Comparison of ENCODE assay signal across 8 cellular contexts in genomic region chr7:129951076-129952011, GRCh38. TPM values are rescaled to one million over a fixed set of nuclear protein-coding genes. Genes with fewer than 3 reads are reported as not detected.
DNase-seq lines count a peak whose midpoint lies in the region; ATAC-seq, FAIRE-seq and TF ChIP-seq lines count a peak whose summit lies in the region.

No MANE protein-coding gene starts in this region.

- peaks cover 2 to 3% of the 10 kb centered on the region in 2 experiments; a peak in 2 of 4 replicates for H3K36me3 ChIP-seq in HCT116 (ENCODE audit: control insufficient read depth in 1 of 2, insufficient read depth in 2 of 2, low read length in 2 of 2)

- POLR2A ChIA-PET in HCT116 (lab: Charles Lee): interaction anchor here (1.0 to 2.4 kb wide), 2 partner anchors 58 to 122 kb away, joined by 3 to 9 read pairs; no protein-coding TSS in a partner anchor

- no peaks in the 10 kb centered on the region for H3K9me2 ChIP-seq in HCT116 (ENCODE audit: insufficient read depth)

- DNase-seq in Ammon's horn (ENCODE audit: low spot score) (peak; percentile 10), HCT116 (ENCODE audit: low read depth, low spot score) (no peak), hippocampal formation (lab: John Stamatoyannopoulos, UW) (peak; percentile 23 to 27), RCC 7860 (ENCODE audit: low spot score) (no peak)
- DNase-seq in activated T-cell treated with anti-CD3 and anti-CD28 coated beads, Interleukin-2, amount 50 U/mL, for 48 hours: peak; percentile 25 to 31
- DNase-seq in central memory CD4-positive, alpha-beta T cell: no peak

- peaks cover 8% of the 10 kb centered on the region; the same call in 1 of the 2 replicates for H4K20me1 ChIP-seq in HCT116 (ENCODE audit: insufficient read depth)

- H3K4me3 ChIP-seq in HCT116 (replicated peaks in 1 of 2; ENCODE audit: low read depth in 1 of 2, low read length in 2 of 2): peak overlapping the region; percentile 77 to 87
- peak overlapping the region; percentile 71 to 96 (median 90) for H3K4me3 ChIP-seq in skin epidermis

- intact Hi-C loops in HCT116 (cut with micrococcal nuclease): loop anchor here (5.0 kb wide), 1 partner anchor 291 kb away; no protein-coding TSS in a partner anchor

- ATAC-seq in HCT116 (no peak), GM21447 (IDR thresholded peaks at IDR 0.05; ENCODE audit: unreplicated experiment) (no peak)

- CTCF ChIA-PET in HCT116 (lab: Charles Lee): interaction anchor here (0.6 to 1.7 kb wide), 2 partner anchors 58 to 478 kb away, joined by 4 read pairs; no protein-coding TSS in a partner anchor

- no peaks in the 10 kb centered on the region for H3K9me3 ChIP-seq in HCT116 (ENCODE audit: control insufficient read depth in 1 of 2, insufficient read depth in 1 of 2, low read depth in 1 of 2, low read length in 2 of 2)

- no peak for TF ChIP-seq POLR2A in HCT116 (IDR thresholded peaks at IDR 0.05; ENCODE audit: borderline replicate concordance, extremely low read depth, insufficient read depth, insufficient read length)

- H2AFZ ChIP-seq in HCT116 (ENCODE audit: low read depth, low read length, poor library complexity, severe bottlenecking): no peak overlapping the region

- no peak for TF ChIP-seq RAD21 in HCT116 (IDR thresholded peaks at IDR 0.05; ENCODE audit: low read depth)

- H3K27me3 ChIP-seq in HCT116 (ENCODE audit: insufficient read depth, low read length): no peaks in the 10 kb centered on the region

- peaks cover 64% of the 10 kb centered on the region for H3K79me2 ChIP-seq in HCT116 (ENCODE audit: insufficient read depth, low read length)

- FAIRE-seq in RCC 7860 (lab: Jason Lieb, UNC): no peak

- H3K4me1 ChIP-seq in HCT116 (ENCODE audit: control insufficient read depth in 1 of 2, insufficient read depth in 2 of 2, low read length in 2 of 2): peaks cover 46 to 59% of the 10 kb centered on the region in 2 experiments

- H3K9ac ChIP-seq in HCT116 (ENCODE audit: low read length): peak overlapping the region; percentile 89

- BruUV-seq in HCT116 (replicated peaks; lab: Mats Ljungman, UMichigan): TSS peak; percentile 50

- peak overlapping the region; percentile 88 for H3K4me2 ChIP-seq in HCT116 (ENCODE audit: low read length)

- RAD21 ChIA-PET in HCT116 (lab: Charles Lee; ENCODE audit: low non-redundant PET in 1 of 2, low total read pairs in 2 of 2, uncharacterized antibody in 2 of 2, unreplicated experiment in 2 of 2): interaction anchor here (0.5 to 1.1 kb wide), 3 partner anchors 31 to 953 kb away, joined by 3 to 7 read pairs (median 3); no protein-coding TSS in a partner anchor

- H3K27ac ChIP-seq in HCT116 (ENCODE audit: low read depth, low read length) (peak overlapping the region; percentile 81), skin epidermis (peak overlapping the region; percentile 58 to 99 (median 94))

- TF ChIP-seq CTCF in HCT116 (IDR thresholded peaks at IDR 0.05 in 2 of 3, conservative IDR thresholded peaks at IDR 0.05 in 1 of 3; ENCODE audit: borderline replicate concordance in 1 of 3, insufficient read depth in 1 of 3, low read depth in 2 of 3, low read length in 2 of 3): no peak

TF ChIP-seq in HCT116, 20 proteins besides CTCF, POLR2A, EP300 and RAD21:
- no peak for TF ChIP-seq ATF3 (IDR thresholded peaks at IDR 0.05)
- TF ChIP-seq SRF (IDR thresholded peaks at IDR 0.05; ENCODE audit: low read depth): no peak
- no peak for TF ChIP-seq YY1 (IDR thresholded peaks at IDR 0.05; ENCODE audit: extremely low read depth, insufficient replicate concordance, low read depth, low read length)
- TF ChIP-seq, protein P1, sequence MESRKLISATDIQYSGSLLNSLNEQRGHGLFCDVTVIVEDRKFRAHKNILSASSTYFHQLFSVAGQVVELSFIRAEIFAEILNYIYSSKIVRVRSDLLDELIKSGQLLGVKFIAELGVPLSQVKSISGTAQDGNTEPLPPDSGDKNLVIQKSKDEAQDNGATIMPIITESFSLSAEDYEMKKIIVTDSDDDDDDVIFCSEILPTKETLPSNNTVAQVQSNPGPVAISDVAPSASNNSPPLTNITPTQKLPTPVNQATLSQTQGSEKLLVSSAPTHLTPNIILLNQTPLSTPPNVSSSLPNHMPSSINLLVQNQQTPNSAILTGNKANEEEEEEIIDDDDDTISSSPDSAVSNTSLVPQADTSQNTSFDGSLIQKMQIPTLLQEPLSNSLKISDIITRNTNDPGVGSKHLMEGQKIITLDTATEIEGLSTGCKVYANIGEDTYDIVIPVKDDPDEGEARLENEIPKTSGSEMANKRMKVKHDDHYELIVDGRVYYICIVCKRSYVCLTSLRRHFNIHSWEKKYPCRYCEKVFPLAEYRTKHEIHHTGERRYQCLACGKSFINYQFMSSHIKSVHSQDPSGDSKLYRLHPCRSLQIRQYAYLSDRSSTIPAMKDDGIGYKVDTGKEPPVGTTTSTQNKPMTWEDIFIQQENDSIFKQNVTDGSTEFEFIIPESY (IDR thresholded peaks at IDR 0.05; ENCODE audit: extremely low read depth, insufficient replicate concordance, low read length): no peak
- no peak for TF ChIP-seq ZFX (IDR thresholded peaks at IDR 0.05)
- TF ChIP-seq REST (IDR thresholded peaks at IDR 0.05; ENCODE audit: low read depth): no peak
- TF ChIP-seq ELF1 (IDR thresholded peaks at IDR 0.05; ENCODE audit: borderline replicate concordance, low read depth): no peak
- TF ChIP-seq CEBPB (IDR thresholded peaks at IDR 0.05; ENCODE audit: low read depth): no peak
- no peak for TF ChIP-seq EZH2phosphoT487 (IDR thresholded peaks at IDR 0.05; ENCODE audit: borderline replicate concordance)
- no peak for TF ChIP-seq SIN3A (IDR thresholded peaks at IDR 0.05; ENCODE audit: low read depth)
- TF ChIP-seq ZNF274 (IDR thresholded peaks at IDR 0.05; ENCODE audit: low read depth, low read length): no peak
- TF ChIP-seq SP1 (IDR thresholded peaks at IDR 0.05; ENCODE audit: low read depth): no peak
- TF ChIP-seq POLR2AphosphoS5 (IDR thresholded peaks at IDR 0.05; ENCODE audit: low read depth, low read length): no peak
- TF ChIP-seq MAX (IDR thresholded peaks at IDR 0.05): no peak
- no peak for TF ChIP-seq FOSL1 (IDR thresholded peaks at IDR 0.05; ENCODE audit: low read depth)
- TF ChIP-seq EGR1 (IDR thresholded peaks at IDR 0.05; ENCODE audit: low read depth): no peak

RNA-seq across cellular contexts. Expression of gene UBE2H, which starts 1.4 kb away (rescaled TPM):
- total RNA-seq in HCT116 (2021; ENCODE audit: unreplicated experiment): 117 TPM
- polyA plus RNA-seq in HCT116 (2012): 52.7 and 54.2 TPM in 2 replicates

Comparison
In these comparisons a context has a peak if more than half of its experiments do, and no peak if none do; other contexts are left out.
1. DNase-seq: peak in Ammon's horn (single experiment), activated T-cell treated with anti-CD3 and anti-CD28 coated beads, Interleukin-2, amount 50 U/mL, for 48 hours (2 of 2) and hippocampal formation (2 of 2); none in HCT116 (single experiment), central memory CD4-positive, alpha-beta T cell (single experiment) and RCC 7860 (single experiment).